In the genomic region with DNA sequence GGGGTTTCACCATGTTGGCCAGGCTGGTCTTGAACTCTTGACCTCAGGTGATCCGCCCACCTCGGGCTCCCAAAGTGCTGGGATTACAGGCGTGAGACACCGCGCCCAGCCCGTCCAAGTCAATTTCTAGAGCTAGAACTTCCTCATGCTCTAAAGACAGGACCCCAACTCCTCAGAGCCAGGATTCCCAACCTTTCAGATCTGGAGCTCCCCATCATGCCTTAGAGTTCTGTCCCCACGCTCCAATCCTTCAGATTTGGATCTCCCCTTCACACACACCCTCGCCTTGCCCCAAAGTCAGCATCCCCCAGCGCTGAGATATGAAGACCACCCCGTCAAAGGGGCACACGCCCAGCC, we compare ENCODE assay signal across 10 cellular contexts. TPM values are rescaled to one million over a fixed set of nuclear protein-coding genes. Genes with fewer than 3 reads are reported as not detected.
A peak's percentile ranks its signal among the peaks of the same experiment; 100 is the strongest.
DNase-seq lines count a peak whose midpoint lies in the region; ATAC-seq, FAIRE-seq and TF ChIP-seq lines count a peak whose summit lies in the region.
"Had no signal": no experiment of that assay in that cellular context is flagged by ENCODE, and none has a peak within 500 bp of the region (broad histone marks: within the 10 kb centered on the region; RNA-seq: fewer than 3 reads in every experiment).

No MANE protein-coding gene starts in this region.

- H3K9me3 Mint-ChIP-seq in dendritic cell treated with granulocyte-macrophage colony-stimulating factor and Interleukin-4, amounts not matched to agents 40 ng/mL and 50 ng/mL, for 4 days: no peaks in the 10 kb centered on the region
- no peaks in the 10 kb centered on the region for H3K9me3 Mint-ChIP-seq in naive thymus-derived CD8-positive, alpha-beta T cell

- WGBS in A549 (ENCODE audit: missing lambda C conversion rate): 9% methylated on average over 11 of the region's 11 CpGs

- H3K9me3 ChIP-seq in A549: no peaks in the 10 kb centered on the region
- no peaks in the 10 kb centered on the region for H3K9me3 ChIP-seq in HUES48 (ENCODE audit: control insufficient read depth, insufficient read depth, low read length)

- H3K4me3 Mint-ChIP-seq in dendritic cell treated with granulocyte-macrophage colony-stimulating factor and Interleukin-4, amounts not matched to agents 40 ng/mL and 50 ng/mL, for 4 days: peak overlapping the region; percentile 51
- peak overlapping the region; percentile 81 to 96 (median 92) for H3K4me3 Mint-ChIP-seq in naive thymus-derived CD8-positive, alpha-beta T cell

- ATAC-seq in A549: peak in 1 of 2 experiments; percentile 11; a peak in 2 of 6 replicates
- ATAC-seq in naive thymus-derived CD8-positive, alpha-beta T cell: no peak
- ATAC-seq in GM21381 (IDR thresholded peaks at IDR 0.05; ENCODE audit: unreplicated experiment): no peak

- no peaks in the 10 kb centered on the region for H3K36me3 Mint-ChIP-seq in dendritic cell treated with granulocyte-macrophage colony-stimulating factor and Interleukin-4, amounts not matched to agents 40 ng/mL and 50 ng/mL, for 4 days (ENCODE audit: low read depth)
- H3K36me3 Mint-ChIP-seq in naive thymus-derived CD8-positive, alpha-beta T cell: no peaks in the 10 kb centered on the region

- H3K36me3 ChIP-seq in HUES48 (ENCODE audit: control insufficient read depth, insufficient read depth, low read length): no peaks in the 10 kb centered on the region

- TF ChIP-seq CTCF in A549 (IDR thresholded peaks at IDR 0.05): no peak

- H3K9ac ChIP-seq in HUES48 (ENCODE audit: low read depth, low read length): no peak overlapping the region

- H3K4me1 ChIP-seq in A549 (peaks cover 15% of the 10 kb centered on the region), HUES48 (ENCODE audit: control insufficient read depth, insufficient read depth, low read length) (no peaks in the 10 kb centered on the region)

- H3K4me3 ChIP-seq in A549 (peak overlapping the region; percentile 60), HUES48 (ENCODE audit: low read depth, low read length) (peak overlapping the region; percentile 66)

- H3K4me2 ChIP-seq in A549: peak overlapping the region; percentile 92

- TF ChIP-seq POLR2A in A549 (IDR thresholded peaks at IDR 0.05; ENCODE audit: low read length): no peak

- POLR2A ChIA-PET in A549 (lab: Yijun Ruan, JAX): no interaction called here
- POLR2A ChIA-PET in naive thymus-derived CD8-positive, alpha-beta T cell (lab: Charles Lee): interaction anchor here (0.6 kb wide), 1 partner anchor 12 kb away, joined by 3 read pairs; no protein-coding TSS in a partner anchor

- no peak for TF ChIP-seq EP300 in A549 (IDR thresholded peaks at IDR 0.05)

- peaks cover 22% of the 10 kb centered on the region for H3K4me1 Mint-ChIP-seq in dendritic cell treated with granulocyte-macrophage colony-stimulating factor and Interleukin-4, amounts not matched to agents 40 ng/mL and 50 ng/mL, for 4 days (ENCODE audit: low read depth)
- peaks cover 12 to 27% (median 16%) of the 10 kb centered on the region in 4 donors for H3K4me1 Mint-ChIP-seq in naive thymus-derived CD8-positive, alpha-beta T cell

- H3K27ac ChIP-seq in A549 (peak overlapping the region; percentile 70 to 82), HUES48 (ENCODE audit: low read depth, low read length) (no peak overlapping the region)

- H3K27ac Mint-ChIP-seq in dendritic cell treated with granulocyte-macrophage colony-stimulating factor and Interleukin-4, amounts not matched to agents 40 ng/mL and 50 ng/mL, for 4 days: no peak overlapping the region
- H3K27ac Mint-ChIP-seq in naive thymus-derived CD8-positive, alpha-beta T cell: peak overlapping the region; percentile 14 to 92 (median 52)

- CTCF ChIA-PET in A549 (lab: Yijun Ruan, JAX): interaction anchor here (0.7 to 6.2 kb wide), 39 partner anchors 8 to 159 kb away, joined by 3 to 49 read pairs (median 6); partner anchors contain the start of genes FHOD1, SLC9A5 and TPPP3

- peaks cover 11% of the 10 kb centered on the region for H3K27me3 ChIP-seq in HUES48 (ENCODE audit: control insufficient read depth, insufficient read depth, low read length)

- intact Hi-C loops in dendritic cell treated with granulocyte-macrophage colony-stimulating factor and Interleukin-4, amounts not matched to agents 40 ng/mL and 50 ng/mL, for 4 days (cut with micrococcal nuclease): no loop called here

- DNase-seq in A549 (ENCODE audit: low read depth in 1 of 2, low spot score in 1 of 2) (no peak), cerebellar cortex (ENCODE audit: low spot score) (no peak), cerebellar nuclear complex (lab: John Stamatoyannopoulos, UW) (no peak), retina (no peak)
- no peak for DNase-seq in naive thymus-derived CD8-positive, alpha-beta T cell
- DNase-seq: SHP77 treated with DMSO at 0.1 percent for 48 hours had no signal

- peaks cover 43% of the 10 kb centered on the region for H3K27me3 Mint-ChIP-seq in dendritic cell treated with granulocyte-macrophage colony-stimulating factor and Interleukin-4, amounts not matched to agents 40 ng/mL and 50 ng/mL, for 4 days
- peaks cover 5 to 21% (median 9%) of the 10 kb centered on the region in 5 donors for H3K27me3 Mint-ChIP-seq in naive thymus-derived CD8-positive, alpha-beta T cell

- FAIRE-seq in A549 (lab: Jason Lieb, UNC): no peak
- FAIRE-seq: colon had no signal

- TF ChIP-seq RAD21 in A549 (conservative IDR thresholded peaks at IDR 0.05 in 1 of 2, IDR thresholded peaks at IDR 0.05 in 1 of 2): no peak

TF ChIP-seq in A549, 52 proteins besides CTCF, POLR2A, EP300 and RAD21:
- TF ChIP-seq JUN (IDR thresholded peaks at IDR 0.05) (no peak), ZFP36 (IDR thresholded peaks at IDR 0.05; ENCODE audit: borderline replicate concordance, partially characterized antibody) (no peak), PHF8 (IDR thresholded peaks at IDR 0.05; ENCODE audit: borderline replicate concordance, low read depth) (no peak), HEYL (CRISPR knock-in tag; IDR thresholded peaks at IDR 0.05) (no peak), EHF (CRISPR knock-in tag; IDR thresholded peaks at IDR 0.05) (no peak), CHD4 (IDR thresholded peaks at IDR 0.05; ENCODE audit: borderline replicate concordance) (no peak), SMC3 (IDR thresholded peaks at IDR 0.05) (no peak), CBX8 (IDR thresholded peaks at IDR 0.05) (no peak), RNF2 (IDR thresholded peaks at IDR 0.05; ENCODE audit: borderline replicate concordance, low read depth) (no peak), FOSL2 (IDR thresholded peaks at IDR 0.05) (no peak), FOSL2 (CRISPR knock-in tag; IDR thresholded peaks at IDR 0.05) (no peak), MAFK (IDR thresholded peaks at IDR 0.05; ENCODE audit: partially characterized antibody) (no peak), RARB (CRISPR knock-in tag; IDR thresholded peaks at IDR 0.05) (no peak), HOXB5 (CRISPR knock-in tag; IDR thresholded peaks at IDR 0.05) (no peak), BHLHE40 (IDR thresholded peaks at IDR 0.05; ENCODE audit: low read depth, low read length) (no peak), NFE2L2 (conservative IDR thresholded peaks at IDR 0.05; ENCODE audit: low read length) (no peak), ZSCAN20 (CRISPR knock-in tag; IDR thresholded peaks at IDR 0.05) (no peak)
- TF ChIP-seq, protein P1, sequence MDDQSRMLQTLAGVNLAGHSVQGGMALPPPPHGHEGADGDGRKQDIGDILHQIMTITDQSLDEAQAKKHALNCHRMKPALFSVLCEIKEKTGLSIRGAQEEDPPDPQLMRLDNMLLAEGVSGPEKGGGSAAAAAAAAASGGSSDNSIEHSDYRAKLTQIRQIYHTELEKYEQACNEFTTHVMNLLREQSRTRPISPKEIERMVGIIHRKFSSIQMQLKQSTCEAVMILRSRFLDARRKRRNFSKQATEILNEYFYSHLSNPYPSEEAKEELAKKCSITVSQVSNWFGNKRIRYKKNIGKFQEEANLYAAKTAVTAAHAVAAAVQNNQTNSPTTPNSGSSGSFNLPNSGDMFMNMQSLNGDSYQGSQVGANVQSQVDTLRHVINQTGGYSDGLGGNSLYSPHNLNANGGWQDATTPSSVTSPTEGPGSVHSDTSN (IDR thresholded peaks at IDR 0.05): no peak
TF ChIP-seq in A549: peak in this region for 0.

RNA-seq across cellular contexts. Expression of gene KCTD19, which starts 0.4 kb away (rescaled TPM):
- polyA plus RNA-seq in A549 (2011; rRNA removed) (1.1 and 2.4 TPM in 2 replicates), A549 (2017; fragmentation: RNase III; extraction: RNeasy Plus Mini Kit Qiagen cat#74134 plus additional on column Dnase treatment) (0.57 to 1.00 TPM (median 0.76 TPM) in 3 replicates)
- polyA plus RNA-seq in A549 (2012; cell fraction: cytosol; rRNA removed): 0.36 and 0.84 TPM in 2 replicates
- polyA plus RNA-seq in A549 (2012; cell fraction: nucleus; rRNA removed): 1.8 and 2.1 TPM in 2 replicates
- 1.2 and 4.5 TPM in 2 replicates for polyA minus RNA-seq in A549 (2011; rRNA and poly(A)+ RNA removed)
- total RNA-seq in naive thymus-derived CD8-positive, alpha-beta T cell: not detected
- polyA plus RNA-seq in naive thymus-derived CD8-positive, alpha-beta T cell: under 1 TPM in 1 of 3 donors, not detected in 2; 0.03 TPM

RNA-seq across cellular contexts. Expression of gene LRRC36, which starts 0.5 kb away (rescaled TPM):
- polyA plus RNA-seq in A549 (2011; rRNA removed): 0.57 and 0.93 TPM in 2 replicates
- polyA plus RNA-seq in A549 (2012; cell fraction: cytosol; rRNA removed): 0.05 and 0.07 TPM in 2 replicates
- 0.19 and 0.40 TPM in 2 replicates for polyA plus RNA-seq in A549 (2012; cell fraction: nucleus; rRNA removed)
- polyA plus RNA-seq in A549 (2017; fragmentation: RNase III; extraction: RNeasy Plus Mini Kit Qiagen cat#74134 plus additional on column Dnase treatment): 0.25 to 0.48 TPM (median 0.44 TPM) in 3 replicates
- polyA minus RNA-seq in A549 (2011; rRNA and poly(A)+ RNA removed): 0.24 and 0.54 TPM in 2 replicates
- total RNA-seq in naive thymus-derived CD8-positive, alpha-beta T cell: under 1 TPM in 1 of 2 experiments, not detected in 1; 0.49 TPM
- not detected for polyA plus RNA-seq in naive thymus-derived CD8-positive, alpha-beta T cell

RNA-seq across cellular contexts. Expression of gene PLEKHG4, which starts 46.8 kb away (rescaled TPM):
- 10.0 and 17.7 TPM in 2 replicates for polyA plus RNA-seq in A549 (2011; rRNA removed)
- 16.6 and 21.7 TPM in 2 replicates for polyA plus RNA-seq in A549 (2012; cell fraction: cytosol; rRNA removed)
- polyA plus RNA-seq in A549 (2012; cell fraction: nucleus; rRNA removed): 99.4 and 105 TPM in 2 replicates
- polyA plus RNA-seq in A549 (2017; fragmentation: RNase III; extraction: RNeasy Plus Mini Kit Qiagen cat#74134 plus additional on column Dnase treatment): 15.6 to 16.6 TPM (median 15.9 TPM) in 3 replicates
- 21.7 and 24.1 TPM in 2 replicates for polyA minus RNA-seq in A549 (2011; rRNA and poly(A)+ RNA removed)
- 10 to 100 TPM; 39.1 to 41.0 TPM for total RNA-seq in naive thymus-derived CD8-positive, alpha-beta T cell
- 10 to 100 TPM in 1 of 3 donors, 1 to 10 TPM in 2; 7.9 to 11.7 (median 8.3) TPM for polyA plus RNA-seq in naive thymus-derived CD8-positive, alpha-beta T cell
